Comparison of ENCODE assay signal across 31 cellular contexts in genomic region chr5:101080485-101081240, GRCh38.
DNase-seq lines count a peak whose midpoint lies in the region; ATAC-seq, FAIRE-seq and TF ChIP-seq lines count a peak whose summit lies in the region.
"Had no signal": no experiment of that assay in that cellular context is flagged by ENCODE, and none has a peak within 500 bp of the region (broad histone marks: within the 10 kb centered on the region; RNA-seq: fewer than 3 reads in every experiment).

No MANE protein-coding gene starts in this region.

- H2BK5ac ChIP-seq in IMR-90 (ENCODE audit: low read depth, low read length, poor library complexity, severe bottlenecking), result no peak overlapping the region

- CTCF ChIA-PET in A549 (lab: Yijun Ruan, JAX) (no interaction called here), IMR-90 (lab: Yijun Ruan, JAX) (interaction anchor here (0.6 kb wide), 1 partner anchor 10 kb away, joined by 3 read pairs; no protein-coding TSS in a partner anchor)

- intact Hi-C loops in IMR-90 (cut with micrococcal nuclease), result no loop called here
- intact Hi-C loops in upper lobe of right lung (cut with DNase I), result no loop called here

- in situ Hi-C loops in IMR-90 (cut with MboI; ENCODE audit: low sequenced_read_pairs), result no loop called here

- no peak overlapping the region for H2AFZ ChIP-seq in IMR-90 (replicated peaks; ENCODE audit: low read length, poor library complexity)

- no peak for ATAC-seq in A549
- ATAC-seq in IMR-90 (ENCODE audit: low read depth), result no peak
- ATAC-seq in HG02840 (IDR thresholded peaks at IDR 0.05; ENCODE audit: low FRiP score, unreplicated experiment), result no peak
- no peak for ATAC-seq in GM18873 (IDR thresholded peaks at IDR 0.05; ENCODE audit: low FRiP score, unreplicated experiment)
- no peak for ATAC-seq in upper lobe of right lung
- ATAC-seq: body of pancreas; lower lobe of right lung; natural killer cell; stimulated activated memory B cell treated with anti-CD40 and anti-IgM and Interleukin-4, amounts not matched to agents 10 μg/mL and 1 μg/mL and 100 μg/mL, for 72 hours had no signal

- H3K36me3 ChIP-seq in IMR-90 (ENCODE audit: control insufficient read depth, insufficient read depth, low read length) (no peaks in the 10 kb centered on the region), upper lobe of right lung (no peaks in the 10 kb centered on the region)
- H3K36me3 ChIP-seq: heart right ventricle, lower lobe of right lung, Peyer's patch had no signal

- no peak overlapping the region for H4K5ac ChIP-seq in IMR-90 (ENCODE audit: low read depth, low read length)

- H3K9ac ChIP-seq in IMR-90 (ENCODE audit: low read depth, low read length), result no peak overlapping the region

- H2AK9ac ChIP-seq in IMR-90 (replicated peaks; ENCODE audit: low read depth, low read length, poor library complexity), result no peak overlapping the region

- FAIRE-seq in A549 (lab: Jason Lieb, UNC), result no peak

- H3K4me1 ChIP-seq in A549 (no peaks in the 10 kb centered on the region), IMR-90 (ENCODE audit: control insufficient read depth, insufficient read depth, low read length) (no peaks in the 10 kb centered on the region), upper lobe of right lung (no peaks in the 10 kb centered on the region)
- H3K4me1 ChIP-seq: body of pancreas, lower lobe of right lung, Peyer's patch had no signal

- H3K27me3 ChIP-seq in IMR-90 (ENCODE audit: control insufficient read depth, insufficient read depth, low read length), result no peaks in the 10 kb centered on the region
- no peaks in the 10 kb centered on the region for H3K27me3 ChIP-seq in upper lobe of right lung
- H3K27me3 ChIP-seq: body of pancreas, dorsolateral prefrontal cortex, heart right ventricle, Peyer's patch had no signal

- H3K9me1 ChIP-seq in IMR-90 (ENCODE audit: insufficient read depth, low read length), result no peaks in the 10 kb centered on the region

- no peak overlapping the region for H2BK120ac ChIP-seq in IMR-90 (ENCODE audit: low read depth, low read length)

- BruUV-seq in IMR-90 (replicated peaks; lab: Mats Ljungman, UMichigan), result no TSS peak

- no peak overlapping the region for H2BK20ac ChIP-seq in IMR-90 (ENCODE audit: low read depth, low read length)

- H3K18ac ChIP-seq in IMR-90 (ENCODE audit: low read depth, low read length), result no peak overlapping the region

- no peaks in the 10 kb centered on the region for H3K79me1 ChIP-seq in IMR-90 (ENCODE audit: low read depth in 1 of 2, low read length in 2 of 2)

- POLR2A ChIA-PET in A549 (lab: Yijun Ruan, JAX), result no interaction called here
- POLR2A ChIA-PET in IMR-90 (lab: Charles Lee; ENCODE audit: unreplicated experiment), result no interaction called here

- 81% methylated on average over 5 of the region's 5 CpGs for WGBS in A549 (ENCODE audit: missing lambda C conversion rate)
- WGBS in IMR-90 (ENCODE audit: extremely low coverage in 2 of 2, insufficient read length in 1 of 2), 2 experiments, result no CpG with 5 or more reads among the region's 5 CpGs

- H3K4ac ChIP-seq in IMR-90 (ENCODE audit: low read depth, low read length), result no peak overlapping the region

- H3K9me3 ChIP-seq in A549 (no peaks in the 10 kb centered on the region), IMR-90 (ENCODE audit: control insufficient read depth, insufficient read depth, low read length) (peaks cover 6% of the 10 kb centered on the region), upper lobe of right lung (no peaks in the 10 kb centered on the region)
- H3K9me3 ChIP-seq: body of pancreas, lower lobe of right lung, Peyer's patch had no signal

- TF ChIP-seq RAD21 in A549 (conservative IDR thresholded peaks at IDR 0.05 in 1 of 2, IDR thresholded peaks at IDR 0.05 in 1 of 2) (no peak), IMR-90 (IDR thresholded peaks at IDR 0.05; ENCODE audit: low read length) (no peak)

- no peak for TF ChIP-seq EP300 in A549 (IDR thresholded peaks at IDR 0.05)

- H3K14ac ChIP-seq in IMR-90 (replicated peaks; ENCODE audit: low read depth, low read length), result no peak overlapping the region

- dilution Hi-C loops in IMR-90 (cut with HindIII; ENCODE audit: low sequenced_read_pairs, unreplicated experiment), result no loop called here

- H3K4me2 ChIP-seq in A549, result no peak overlapping the region
- H3K4me2 ChIP-seq in IMR-90 (ENCODE audit: low read depth, low read length), result no peak overlapping the region

- no peak overlapping the region for H4K8ac ChIP-seq in IMR-90 (ENCODE audit: low read depth in 2 of 2, low read length in 2 of 2)

- H2BK15ac ChIP-seq in IMR-90 (ENCODE audit: low read depth, low read length), result no peak overlapping the region

- no peak overlapping the region for H3K4me3 ChIP-seq in A549
- no peak overlapping the region for H3K4me3 ChIP-seq in IMR-90 (ENCODE audit: insufficient read depth, low read depth, low read length)
- H3K4me3 ChIP-seq in cardiac fibroblast (replicated peaks in 1 of 2; ENCODE audit: low read depth in 2 of 2, low read length in 2 of 2), result no peak overlapping the region
- no peak overlapping the region for H3K4me3 ChIP-seq in fibroblast of villous mesenchyme (ENCODE audit: low read depth, low read length)
- no peak overlapping the region for H3K4me3 ChIP-seq in upper lobe of right lung
- H3K4me3 ChIP-seq: body of pancreas, dorsolateral prefrontal cortex, heart right ventricle, lower lobe of right lung, Peyer's patch had no signal

- H3K27ac ChIP-seq in A549 (peak overlapping the region in 1 of 2 experiments; percentile 3; a peak in 2 of 6 replicates), IMR-90 (ENCODE audit: insufficient read depth, low read length) (no peak overlapping the region), upper lobe of right lung (no peak overlapping the region)
- H3K27ac ChIP-seq: body of pancreas, dorsolateral prefrontal cortex, lower lobe of right lung, Peyer's patch had no signal

- no peak overlapping the region for H4K91ac ChIP-seq in IMR-90 (ENCODE audit: insufficient read depth, low read depth, low read length)

- H2AK5ac ChIP-seq in IMR-90 (ENCODE audit: low read depth, low read length), result no peak overlapping the region

- no peak overlapping the region for H3K56ac ChIP-seq in IMR-90 (ENCODE audit: extremely low read depth, insufficient read depth, low read length)

- no peaks in the 10 kb centered on the region for H4K20me1 ChIP-seq in IMR-90 (ENCODE audit: insufficient read depth, low read length)

- TF ChIP-seq CTCF in A549 (IDR thresholded peaks at IDR 0.05), result no peak
- no peak for TF ChIP-seq CTCF in IMR-90 (conservative IDR thresholded peaks at IDR 0.05; ENCODE audit: low read depth, low read length)
- no peak for TF ChIP-seq CTCF in cardiac fibroblast (IDR thresholded peaks at IDR 0.05; ENCODE audit: low read depth, low read length)
- no peak for TF ChIP-seq CTCF in fibroblast of villous mesenchyme (IDR thresholded peaks at IDR 0.05; ENCODE audit: insufficient read depth, low read depth, low read length)
- TF ChIP-seq CTCF in upper lobe of right lung (IDR thresholded peaks at IDR 0.05), result no peak

- DNase-seq in A549 (ENCODE audit: low read depth in 1 of 2, low spot score in 1 of 2) (no peak), IMR-90 (no peak), cardiac fibroblast (ENCODE audit: low read depth in 2 of 2) (peak; percentile 0 to 21), fibroblast of villous mesenchyme (ENCODE audit: low read depth) (peak; percentile 58), ecto neural progenitor cell (ENCODE audit: low spot score) (no peak), upper lobe of right lung (no peak)
- DNase-seq: activated CD4-positive, alpha-beta memory T cell treated with anti-CD3 and anti-CD28 coated beads, Interleukin-2, amount 10 ng/mL, durations not matched to agents 7 days and 5 days; activated CD8-positive, alpha-beta memory T cell treated with anti-CD3 and anti-CD28 coated beads, Interleukin-2, amount 50 U/mL, for 4 hours; activated naive CD4-positive, alpha-beta T cell treated with Interleukin-2 at 50 U/mL for 16 hours; body of pancreas; CD4-positive, alpha-beta T cell; cerebellar nuclear complex; DND-41; dorsolateral prefrontal cortex; foreskin melanocyte; Karpas-422; kidney glomerular epithelial cell; lower lobe of right lung; natural killer cell; NCI-H1417 treated with DMSO at 0.1 percent for 48 hours; NCI-H2081; NCI-H446; NCI-H748 treated with DMSO at 0.1 percent for 48 hours; Peyer's patch; SIG-M5; substantia nigra; T-helper 9 cell had no signal

- H3K23ac ChIP-seq in IMR-90 (ENCODE audit: low read depth, low read length), result no peak overlapping the region

- TF ChIP-seq POLR2A in A549 (IDR thresholded peaks at IDR 0.05; ENCODE audit: low read length) (no peak), IMR-90 (IDR thresholded peaks at IDR 0.05; ENCODE audit: low read depth, low read length) (no peak)

TF ChIP-seq in A549, 52 proteins besides CTCF, POLR2A, EP300 and RAD21:
- TF ChIP-seq HOXA7 (CRISPR knock-in tag; IDR thresholded peaks at IDR 0.05) (no peak), MAFK (IDR thresholded peaks at IDR 0.05; ENCODE audit: partially characterized antibody) (peak; percentile 65), NFE2L2 (conservative IDR thresholded peaks at IDR 0.05; ENCODE audit: low read length) (peak; percentile 52)

TF ChIP-seq in IMR-90, 13 proteins besides CTCF, POLR2A, EP300 and RAD21:
- TF ChIP-seq, protein P1, sequence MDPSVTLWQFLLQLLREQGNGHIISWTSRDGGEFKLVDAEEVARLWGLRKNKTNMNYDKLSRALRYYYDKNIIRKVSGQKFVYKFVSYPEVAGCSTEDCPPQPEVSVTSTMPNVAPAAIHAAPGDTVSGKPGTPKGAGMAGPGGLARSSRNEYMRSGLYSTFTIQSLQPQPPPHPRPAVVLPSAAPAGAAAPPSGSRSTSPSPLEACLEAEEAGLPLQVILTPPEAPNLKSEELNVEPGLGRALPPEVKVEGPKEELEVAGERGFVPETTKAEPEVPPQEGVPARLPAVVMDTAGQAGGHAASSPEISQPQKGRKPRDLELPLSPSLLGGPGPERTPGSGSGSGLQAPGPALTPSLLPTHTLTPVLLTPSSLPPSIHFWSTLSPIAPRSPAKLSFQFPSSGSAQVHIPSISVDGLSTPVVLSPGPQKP (IDR thresholded peaks at IDR 0.05; ENCODE audit: borderline replicate concordance, low read depth, low read length), result no peak
- TF ChIP-seq NFE2L2 (IDR thresholded peaks at IDR 0.05; ENCODE audit: low read depth, low read length), result peak; percentile 73

Comparison
In these comparisons a context has a peak if more than half of its experiments do, and no peak if none do; other contexts are left out.
1. DNase-seq: peak in cardiac fibroblast (2 of 2) and fibroblast of villous mesenchyme (single experiment); none in A549 (0 of 2), IMR-90 (single experiment), ecto neural progenitor cell (single experiment) and upper lobe of right lung (single experiment).